ENCODE assay signal across 2 cellular contexts in genomic region chr20:48440916-48441315, GRCh38.
TF ChIP-seq lines count a peak whose summit lies in the region.

No MANE protein-coding gene starts in this region.

TF ChIP-seq in HepG2, 621 proteins besides CTCF, POLR2A, EP300 and RAD21:
- TF ChIP-seq HIC2 (CRISPR knock-in tag; IDR thresholded peaks at IDR 0.05; ENCODE audit: low read depth) (no peak), CEBPZ (IDR thresholded peaks at IDR 0.05; ENCODE audit: low read length) (no peak), DDIT3 (CRISPR knock-in tag; IDR thresholded peaks at IDR 0.05) (no peak), DPF2 (CRISPR knock-in tag; IDR thresholded peaks at IDR 0.05; ENCODE audit: borderline replicate concordance, low read depth) (no peak), CEBPB (IDR thresholded peaks at IDR 0.05; ENCODE audit: borderline replicate concordance, low read depth, low read length) (peak; percentile 67), ZNF773 (CRISPR knock-in tag; IDR thresholded peaks at IDR 0.05; ENCODE audit: borderline replicate concordance) (no peak), CEBPG (CRISPR knock-in tag; IDR thresholded peaks at IDR 0.05) (peak; percentile 46)

TF ChIP-seq in H1, 55 proteins besides CTCF, POLR2A, EP300 and RAD21:
- TF ChIP-seq CEBPB (IDR thresholded peaks at IDR 0.05; ENCODE audit: low read depth, low read length) (peak; percentile 47; the same call in 1 of the 2 replicates), SAP30 (IDR thresholded peaks at IDR 0.05; ENCODE audit: insufficient read depth, insufficient replicate concordance, low read length) (no peak)
